Comparison of ENCODE assay signal across 11 cellular contexts in the genomic region with DNA sequence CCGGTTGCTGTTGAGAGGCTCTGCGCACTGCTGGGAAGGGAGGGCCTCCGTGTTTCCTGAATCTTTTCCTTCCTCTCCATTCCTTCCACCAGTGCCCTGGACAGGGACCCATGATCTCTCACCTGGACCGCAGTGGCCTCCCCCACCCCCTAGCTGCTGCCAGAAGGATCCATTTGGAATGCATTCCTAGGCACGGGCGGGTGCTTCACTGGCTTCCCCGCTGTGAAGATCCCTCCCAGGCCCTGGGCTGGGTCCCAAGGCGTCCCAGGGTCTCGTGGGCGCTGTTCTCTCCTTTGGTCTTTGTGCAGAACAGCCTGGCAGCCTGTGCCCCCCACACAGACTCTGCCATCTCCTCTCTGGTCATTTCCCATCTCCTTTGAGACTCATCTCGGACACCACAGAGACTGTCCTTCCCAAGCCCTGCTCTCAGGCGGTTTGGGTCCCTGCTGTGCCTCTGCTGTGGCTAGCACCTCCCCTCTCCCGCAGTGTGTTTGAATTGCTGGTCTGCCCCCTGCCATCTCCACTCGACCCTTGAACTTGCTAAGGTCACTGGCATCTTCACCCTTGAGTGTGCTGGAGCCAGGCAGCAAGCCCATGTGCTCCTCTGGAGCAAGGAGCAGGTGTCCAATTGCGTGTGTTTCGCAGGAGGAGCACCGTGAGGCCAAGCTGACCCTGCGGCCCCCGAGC. TPM values are rescaled to one million over a fixed set of nuclear protein-coding genes. Genes with fewer than 3 reads are reported as not detected.
DNase-seq lines count a peak whose midpoint lies in the region; ATAC-seq and FAIRE-seq lines count a peak whose summit lies in the region.
"Had no signal": no experiment of that assay in that cellular context is flagged by ENCODE, and none has a peak within 500 bp of the region (broad histone marks: within the 10 kb centered on the region; RNA-seq: fewer than 3 reads in every experiment).

No MANE protein-coding gene starts in this region.

- peaks cover 6% of the 10 kb centered on the region for H3K36me3 Mint-ChIP-seq in central memory CD8-positive, alpha-beta T cell (ENCODE audit: insufficient read depth)

- H3K4me1 ChIP-seq in mesendoderm (ENCODE audit: control insufficient read depth, low read depth, low read length), result peaks cover 7% of the 10 kb centered on the region
- peaks cover 31% of the 10 kb centered on the region for H3K4me1 ChIP-seq in stomach smooth muscle (ENCODE audit: control insufficient read depth, insufficient read depth, low read length)

- H3K4me3 ChIP-seq in mesendoderm (ENCODE audit: low read length) (no peak overlapping the region), stomach smooth muscle (ENCODE audit: low read length in 2 of 2) (no peak overlapping the region)
- H3K4me3 ChIP-seq: SK-N-MC had no signal

- ATAC-seq in central memory CD8-positive, alpha-beta T cell (replicated peaks; ENCODE audit: extremely low read depth, poor library complexity, severe bottlenecking), result no peak
- ATAC-seq: HCT116 had no signal

- peaks cover 2% of the 10 kb centered on the region for H3K36me3 ChIP-seq in mesendoderm (ENCODE audit: control insufficient read depth, insufficient read depth, low read length)
- peaks cover 69 to 88% of the 10 kb centered on the region in 2 donors for H3K36me3 ChIP-seq in stomach smooth muscle (ENCODE audit: control insufficient read depth in 2 of 2, insufficient read depth in 2 of 2, low read length in 2 of 2)

- peak; percentile 28 for DNase-seq in activated effector memory CD4-positive, alpha-beta T cell treated with anti-CD3 and anti-CD28 coated beads, Interleukin-2, amount 50 U/mL, for 16 hours
- no peak for DNase-seq in activated effector memory CD4-positive, alpha-beta T cell treated with Interleukin-2 at 50 U/mL for 16 hours
- no peak for DNase-seq in central memory CD8-positive, alpha-beta T cell (ENCODE audit: low spot score in 2 of 2)
- DNase-seq in mesendoderm (no peak), HTR-8/SVneo (ENCODE audit: insufficient read length, low spot score) (no peak), NCI-H1694 treated with DMSO at 0.1 percent for 48 hours (lab: John Stamatoyannopoulos, UW) (no peak)
- DNase-seq in activated CD4-positive, alpha-beta T cell treated with anti-CD3 and anti-CD28 coated beads for 48 hours, result no peak
- DNase-seq: COR-L47 had no signal

- H3K9me3 ChIP-seq in stomach smooth muscle (ENCODE audit: control insufficient read depth in 2 of 2, low read length in 2 of 2), result no peaks in the 10 kb centered on the region

- no peak overlapping the region for H3K18ac ChIP-seq in mesendoderm (ENCODE audit: low read length)

- no peak overlapping the region for H3K23ac ChIP-seq in mesendoderm (ENCODE audit: low read length)

- no CpG with 5 or more reads among the region's 19 CpGs for WGBS in mesendoderm (ENCODE audit: extremely low coverage, insufficient coverage, low lambda C conversion rate)

- H3K79me2 ChIP-seq in mesendoderm (ENCODE audit: control insufficient read depth, insufficient read depth, low read length), result no peaks in the 10 kb centered on the region

- no peak overlapping the region for H3K4me3 Mint-ChIP-seq in central memory CD8-positive, alpha-beta T cell

- H3K27ac Mint-ChIP-seq in central memory CD8-positive, alpha-beta T cell (ENCODE audit: low read depth), result peak overlapping the region; percentile 72

- no peak overlapping the region for H2BK15ac ChIP-seq in mesendoderm (replicated peaks; ENCODE audit: low read depth)

- H3K4me1 Mint-ChIP-seq in central memory CD8-positive, alpha-beta T cell, result peaks cover 4% of the 10 kb centered on the region

- H3K27ac ChIP-seq in mesendoderm (ENCODE audit: low read depth, low read length), result no peak overlapping the region
- peak overlapping the region; percentile 37 for H3K27ac ChIP-seq in stomach smooth muscle (ENCODE audit: low read length)

- H2BK120ac ChIP-seq in mesendoderm (ENCODE audit: low read depth, low read length), result no peak overlapping the region

- H3K27me3 Mint-ChIP-seq in central memory CD8-positive, alpha-beta T cell, result no peaks in the 10 kb centered on the region

- no peak overlapping the region for H4K5ac ChIP-seq in mesendoderm (ENCODE audit: low read length)

- H3K79me1 ChIP-seq in mesendoderm (ENCODE audit: low read length), result no peaks in the 10 kb centered on the region

- no peak overlapping the region for H4K8ac ChIP-seq in mesendoderm (ENCODE audit: low read depth, low read length)

- no peaks in the 10 kb centered on the region for H3K27me3 ChIP-seq in mesendoderm (ENCODE audit: insufficient read depth, low read length, poor library complexity)
- H3K27me3 ChIP-seq in stomach smooth muscle (ENCODE audit: control insufficient read depth in 1 of 2, insufficient read depth in 2 of 2, low read length in 2 of 2), result no peaks in the 10 kb centered on the region

- no peak for FAIRE-seq in HTR-8/SVneo (lab: Jason Lieb, UNC)

- H3K4me2 ChIP-seq in mesendoderm (ENCODE audit: low read length), result no peak overlapping the region

- peak overlapping the region; percentile 5 for H3K56ac ChIP-seq in mesendoderm (ENCODE audit: low read length)

- H3K9ac ChIP-seq in mesendoderm (ENCODE audit: low read length) (no peak overlapping the region), stomach smooth muscle (ENCODE audit: low read length in 2 of 2) (no peak overlapping the region)

- no peak overlapping the region for H2BK5ac ChIP-seq in mesendoderm (ENCODE audit: low read length)

- H3K9me3 Mint-ChIP-seq in central memory CD8-positive, alpha-beta T cell, result no peaks in the 10 kb centered on the region

- H2AK5ac ChIP-seq in mesendoderm (ENCODE audit: low read length), result no peak overlapping the region

- no peak overlapping the region for H3K4ac ChIP-seq in mesendoderm (ENCODE audit: low read depth, low read length)

RNA-seq across cellular contexts. Expression of a gene that starts 59.0 kb away (rescaled TPM):
- 0.08 TPM for polyA plus RNA-seq in mesendoderm (2013, experiment 1 of 2)
- 0.06 TPM for polyA plus RNA-seq in mesendoderm (2013, experiment 2 of 2)
